Comparison of ENCODE assay signal across 8 cellular contexts in the genomic region with DNA sequence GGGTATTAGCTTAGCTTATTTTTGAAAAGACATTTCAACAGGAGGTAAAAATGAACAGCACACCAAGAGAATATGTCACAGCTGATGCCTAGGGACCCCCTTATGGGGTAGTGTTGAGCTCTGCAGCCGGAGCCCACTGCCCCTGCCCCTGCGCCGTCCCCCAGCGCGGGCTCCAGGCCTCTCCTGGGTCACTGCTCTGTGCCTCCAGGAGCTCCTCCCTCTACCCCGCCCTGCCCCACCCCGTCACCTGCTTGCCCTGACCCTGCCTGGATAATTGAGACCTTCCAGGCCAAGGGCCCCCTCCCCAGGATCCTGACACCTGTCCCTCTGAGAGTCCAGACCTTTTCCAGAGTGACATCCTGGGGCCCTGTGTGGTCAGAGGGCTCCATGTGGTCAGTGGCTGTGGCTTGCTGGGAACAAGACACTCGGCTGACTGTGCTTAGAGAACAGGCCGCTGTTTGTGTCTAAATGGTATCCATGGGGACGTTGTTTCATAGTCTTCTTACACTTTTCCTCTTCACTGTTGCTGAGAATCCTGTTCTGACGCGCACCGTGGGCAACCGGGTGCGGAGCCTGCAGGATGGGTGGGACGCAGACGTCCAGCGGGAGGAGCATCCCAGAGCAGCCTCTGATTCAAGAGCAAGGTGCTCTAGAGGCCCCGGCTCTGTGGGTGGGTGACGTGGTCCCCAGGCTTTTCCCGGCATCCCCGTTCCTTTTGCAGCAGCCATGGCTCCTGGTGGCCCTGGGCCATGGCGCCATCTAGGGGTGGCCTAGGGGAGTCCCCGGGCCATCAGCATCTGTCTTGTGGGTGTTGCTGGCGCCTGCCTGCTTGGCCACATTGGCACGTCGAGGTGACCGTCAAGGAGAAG. TPM values are rescaled to one million over a fixed set of nuclear protein-coding genes. Genes with fewer than 3 reads are reported as not detected.
DNase-seq lines count a peak whose midpoint lies in the region; ATAC-seq and TF ChIP-seq lines count a peak whose summit lies in the region.

No MANE protein-coding gene starts in this region.

- H3K27ac ChIP-seq in thyroid gland: no peak overlapping the region

- H3K27ac Mint-ChIP-seq in effector memory CD8-positive, alpha-beta T cell: peak overlapping the region in 1 of 2 donors; percentile 89
- peak overlapping the region in 1 of 2 donors; percentile 31 for H3K27ac Mint-ChIP-seq in natural killer cell

- no peaks in the 10 kb centered on the region for H3K9me3 ChIP-seq in thyroid gland

- TF ChIP-seq POLR2A in thyroid gland (IDR thresholded peaks at IDR 0.05): no peak

- no peaks in the 10 kb centered on the region for H3K36me3 Mint-ChIP-seq in effector memory CD8-positive, alpha-beta T cell (ENCODE audit: insufficient read depth)
- no peaks in the 10 kb centered on the region for H3K36me3 Mint-ChIP-seq in natural killer cell

- H3K27me3 ChIP-seq in thyroid gland: no peaks in the 10 kb centered on the region

- no peaks in the 10 kb centered on the region for H3K27me3 Mint-ChIP-seq in effector memory CD8-positive, alpha-beta T cell
- H3K27me3 Mint-ChIP-seq in natural killer cell (ENCODE audit: low read depth in 2 of 2): no peaks in the 10 kb centered on the region

- H3K4me1 ChIP-seq in thyroid gland: peaks cover 0 to 8% of the 10 kb centered on the region in 2 donors

- H3K36me3 ChIP-seq in thyroid gland: no peaks in the 10 kb centered on the region

- peak; percentile 85 for ATAC-seq in effector memory CD8-positive, alpha-beta T cell (replicated peaks)
- ATAC-seq in natural killer cell (peak; percentile 74 to 84 (median 78)), HG02763 (IDR thresholded peaks at IDR 0.05; ENCODE audit: unreplicated experiment) (no peak), GM18858 (IDR thresholded peaks at IDR 0.05; ENCODE audit: unreplicated experiment) (no peak)

- no peaks in the 10 kb centered on the region for H3K9me3 Mint-ChIP-seq in effector memory CD8-positive, alpha-beta T cell
- H3K9me3 Mint-ChIP-seq in natural killer cell: no peaks in the 10 kb centered on the region

- TF ChIP-seq CTCF in natural killer cell (IDR thresholded peaks at IDR 0.05): peak; percentile 77
- TF ChIP-seq CTCF in thyroid gland (IDR thresholded peaks at IDR 0.05): peak; percentile 50 to 83 (median 66)

- peaks cover 16% of the 10 kb centered on the region in 2 donors for H3K4me1 Mint-ChIP-seq in effector memory CD8-positive, alpha-beta T cell (ENCODE audit: low read depth in 2 of 2)
- peaks cover 5 to 16% of the 10 kb centered on the region in 2 donors for H3K4me1 Mint-ChIP-seq in natural killer cell

- intact Hi-C loops in natural killer cell (cut with micrococcal nuclease): loop anchor here (2.0 to 5.0 kb wide), 2 partner anchors 32 to 218 kb away; no protein-coding TSS in a partner anchor
- intact Hi-C loops in thyroid gland (cut with DNase I): no loop called here

- WGBS in thyroid gland, 2 donors: 84 to 87% methylated on average over 14 to 18 of the region's 28 CpGs

- DNase-seq in NCI-H748 (lab: John Stamatoyannopoulos, UW; ENCODE audit: unreplicated experiment) (peak; percentile 30), NCI-H748 treated with DMSO at 0.1 percent for 48 hours (lab: John Stamatoyannopoulos, UW) (no peak), natural killer cell (peak; percentile 62), thyroid gland (peak; percentile 61 to 64)
- peak; percentile 29 to 32 for DNase-seq in activated CD4-positive, alpha-beta T cell treated with anti-CD3 and anti-CD28 coated beads, Interleukin-2, amount 50 U/mL, for 24 hours (ENCODE audit: low read depth in 1 of 2, low spot score in 1 of 2)
- DNase-seq in effector memory CD8-positive, alpha-beta T cell: peak; percentile 43 to 48 (median 48)

- H3K4me3 ChIP-seq in thyroid gland (replicated peaks in 1 of 3): no peak overlapping the region

- H3K4me3 Mint-ChIP-seq in effector memory CD8-positive, alpha-beta T cell: no peak overlapping the region
- no peak overlapping the region for H3K4me3 Mint-ChIP-seq in natural killer cell

RNA-seq across cellular contexts. Expression of gene WFIKKN1, which starts 20.0 kb away (rescaled TPM):
- total RNA-seq in natural killer cell (1 to 10 TPM in 1 of 3 donors, under 1 TPM in 2; 0.60 to 1.7 (median 0.75) TPM), thyroid gland (1 to 10 TPM in 1 of 4 donors, under 1 TPM in 3; 0.13 to 1.8 (median 0.77) TPM)

RNA-seq across cellular contexts. Expression of gene RAB40C, which starts 20.9 kb away (rescaled TPM):
- 10 to 100 TPM; 12.7 to 20.8 (median 20.0) TPM for total RNA-seq in natural killer cell
- 10 to 100 TPM; 17.7 to 24.4 (median 18.4) TPM for total RNA-seq in thyroid gland

RNA-seq across cellular contexts. Expression of gene METTL26, which starts 25.4 kb away (rescaled TPM):
- 10 to 100 TPM; 33.7 to 36.3 (median 36.1) TPM for total RNA-seq in natural killer cell
- 100 to 1,000 TPM in 2 of 4 donors, 10 to 100 TPM in 2; 54.2 to 180 (median 115) TPM for total RNA-seq in thyroid gland

RNA-seq across cellular contexts. Expression of gene MCRIP2, which starts 30.9 kb away (rescaled TPM):
- total RNA-seq in natural killer cell (10 to 100 TPM; 11.3 to 17.4 (median 15.7) TPM), thyroid gland (100 to 1,000 TPM in 1 of 4 donors, 10 to 100 TPM in 3; 61.3 to 124 (median 69.1) TPM)

RNA-seq across cellular contexts. Expression of gene WDR90, which starts 38.4 kb away (rescaled TPM):
- total RNA-seq in natural killer cell (10 to 100 TPM; 16.7 to 22.8 (median 20.2) TPM), thyroid gland (10 to 100 TPM; 23.6 to 56.0 (median 34.3) TPM)

Comparison
In these comparisons a context has a peak if more than half of its experiments do, and no peak if none do; other contexts are left out.
1. ATAC-seq: peak in effector memory CD8-positive, alpha-beta T cell (single experiment) and natural killer cell (3 of 3); none in HG02763 (single experiment) and GM18858 (single experiment).